Comparison of ENCODE assay signal across 24 cellular contexts in the genomic region with DNA sequence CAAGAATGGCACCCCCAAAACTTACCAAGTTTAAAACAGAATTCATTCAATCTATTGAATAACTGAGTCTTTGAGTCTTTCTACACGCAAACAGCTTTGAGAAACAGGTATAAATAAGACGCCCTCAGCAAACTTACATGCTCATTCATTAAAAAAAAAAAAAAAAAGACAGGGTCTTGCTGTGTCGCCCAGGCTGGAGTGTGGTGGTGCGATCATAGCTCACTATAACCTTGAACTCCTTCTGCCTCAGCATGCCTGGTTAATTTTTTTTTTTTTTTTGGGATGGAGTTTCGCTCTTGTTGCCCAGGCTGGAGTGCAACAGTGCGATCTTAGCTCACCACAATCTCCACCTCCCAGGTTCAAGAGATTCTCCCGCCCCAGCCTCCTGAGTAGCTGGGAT. TPM values are rescaled to one million over a fixed set of nuclear protein-coding genes. Genes with fewer than 3 reads are reported as not detected.
DNase-seq lines count a peak whose midpoint lies in the region; ATAC-seq, FAIRE-seq and TF ChIP-seq lines count a peak whose summit lies in the region.
"Had no signal": no experiment of that assay in that cellular context is flagged by ENCODE, and none has a peak within 500 bp of the region (broad histone marks: within the 10 kb centered on the region; RNA-seq: fewer than 3 reads in every experiment).

No MANE protein-coding gene starts in this region.

- FAIRE-seq in HepG2 (lab: Jason Lieb, UNC) = no peak
- FAIRE-seq: A549, D721Med, G401.6, GM12891, GM19239 had no signal

- H3K9me3 Mint-ChIP-seq in activated naive CD4-positive, alpha-beta T cell treated with anti-CD3 and anti-CD28 coated beads, Interleukin-2, amount 50 U/mL, for 24 hours = no peaks in the 10 kb centered on the region
- no peaks in the 10 kb centered on the region for H3K9me3 Mint-ChIP-seq in progenitor cell of endocrine pancreas (ENCODE audit: low read depth)
- H3K9me3 Mint-ChIP-seq: CD4-positive, alpha-beta T cell; CD8-positive, alpha-beta T cell had no signal

- POLR2A ChIA-PET in HepG2 (lab: Yijun Ruan, JAX) = interaction anchor here (1.1 to 1.4 kb wide), 2 partner anchors 10 to 82 kb away, joined by 3 read pairs; a partner anchor contains a TSS

- peaks cover 35% of the 10 kb centered on the region for H3K79me2 ChIP-seq in HepG2 (ENCODE audit: insufficient read depth, low read length)

- no peak overlapping the region for H2AFZ ChIP-seq in HepG2 (ENCODE audit: low read length)

- in situ Hi-C loops in HepG2 (cut with HindIII; ENCODE audit: extremely low pct_ligation_motif_present, low pct_unique_long_range_greater_than_20kb) = no loop called here

- BruUV-seq in HepG2 (replicated peaks; lab: Mats Ljungman, UMichigan) = no TSS peak

- H3K9me3 ChIP-seq in HepG2 (ENCODE audit: low read length) = no peaks in the 10 kb centered on the region
- H3K9me3 ChIP-seq in right lobe of liver = no peaks in the 10 kb centered on the region
- H3K9me3 ChIP-seq: A549; BLaER1 treated with 17β-estradiol and CSF1 and Interleukin-3, amounts not matched to agents 10 nM and 100 nM; Caco-2 had no signal

- no peaks in the 10 kb centered on the region for H3K27me3 Mint-ChIP-seq in activated naive CD4-positive, alpha-beta T cell treated with anti-CD3 and anti-CD28 coated beads, Interleukin-2, amount 50 U/mL, for 24 hours
- no peaks in the 10 kb centered on the region for H3K27me3 Mint-ChIP-seq in progenitor cell of endocrine pancreas
- H3K27me3 Mint-ChIP-seq: B cell; CD4-positive, alpha-beta T cell had no signal

- H3K4me1 ChIP-seq in HepG2 (ENCODE audit: insufficient read depth, low read length) (peaks cover 41% of the 10 kb centered on the region), right lobe of liver (peaks cover 0 to 39% (median 17%) of the 10 kb centered on the region in 4 donors)

- DNase-seq in activated CD8-positive, alpha-beta memory T cell treated with anti-CD3 and anti-CD28 coated beads, Interleukin-2, amount 50 U/mL, for 48 hours = peak; percentile 2
- DNase-seq in activated CD8-positive, alpha-beta memory T cell treated with anti-CD3 and anti-CD28 coated beads, Interleukin-2, amount 50 U/mL, for 4 hours = no peak
- no peak for DNase-seq in activated naive CD4-positive, alpha-beta T cell (lab: John Stamatoyannopoulos, UW)
- DNase-seq in HepG2 (ENCODE audit: low spot score) = no peak
- no peak for DNase-seq in right lobe of liver
- no peak for DNase-seq in progenitor cell of endocrine pancreas (ENCODE audit: low spot score, unreplicated experiment)
- DNase-seq: AML-193; Caco-2; Calu3; CD4-positive, alpha-beta T cell; CD8-positive, alpha-beta T cell; DMS79 treated with DMSO at 0.1 percent for 48 hours; GF-D8 had no signal

- intact Hi-C loops in HepG2 (cut with micrococcal nuclease; ENCODE audit: unreplicated experiment) (no loop called here), right lobe of liver (cut with DNase I) (no loop called here)

- CTCF ChIA-PET in HepG2 (lab: Yijun Ruan, JAX; ENCODE audit: low intra/inter-chr PET ratio, low total read pairs) = no interaction called here

- peak overlapping the region; percentile 41 for H3K27ac Mint-ChIP-seq in activated naive CD4-positive, alpha-beta T cell treated with anti-CD3 and anti-CD28 coated beads, Interleukin-2, amount 50 U/mL, for 24 hours
- peak overlapping the region; percentile 38 for H3K27ac Mint-ChIP-seq in progenitor cell of endocrine pancreas
- H3K27ac Mint-ChIP-seq: CD8-positive, alpha-beta T cell had no signal

- WGBS in HepG2 (ENCODE audit: low lambda C conversion rate) = 90% methylated on average over 7 of the region's 7 CpGs
- 91% methylated on average over 7 of the region's 7 CpGs for WGBS in right lobe of liver (ENCODE audit: insufficient coverage, low coverage, low lambda C conversion rate, missing lambda C conversion rate)

- no peak for TF ChIP-seq RAD21 in HepG2 (CRISPR knock-in tag; IDR thresholded peaks at IDR 0.05)

- H3K36me3 ChIP-seq in HepG2 (replicated peaks in 1 of 2; ENCODE audit: control insufficient read depth in 1 of 2, insufficient read depth in 2 of 2, low read length in 2 of 2) = peaks cover 0 to 5% of the 10 kb centered on the region in 2 experiments; a peak in 2 of 5 replicates
- peaks cover 0 to 5% (median 0%) of the 10 kb centered on the region in 4 donors for H3K36me3 ChIP-seq in right lobe of liver

- H3K27ac ChIP-seq in HepG2 (ENCODE audit: extremely low read length, insufficient read depth, low read length) (no peak overlapping the region), right lobe of liver (no peak overlapping the region)
- H3K27ac ChIP-seq: 22Rv1; A549; BLaER1 treated with 17β-estradiol and CSF1 and Interleukin-3, amounts not matched to agents 10 nM and 100 nM; C4-2B had no signal

- H3K4me3 ChIP-seq in HepG2 (replicated peaks in 1 of 3; ENCODE audit: insufficient read depth in 1 of 3, low read depth in 2 of 3, low read length in 3 of 3) = no peak overlapping the region
- no peak overlapping the region for H3K4me3 ChIP-seq in right lobe of liver
- H3K4me3 ChIP-seq: A549; BLaER1 treated with 17β-estradiol and CSF1 and Interleukin-3, amounts not matched to agents 10 nM and 100 nM had no signal

- no peak overlapping the region for H3K9ac ChIP-seq in HepG2 (ENCODE audit: insufficient read depth, low read depth, low read length)

- H3K27me3 ChIP-seq in HepG2 (ENCODE audit: control insufficient read depth in 1 of 2, insufficient read depth in 2 of 2, low read length in 2 of 2) = no peaks in the 10 kb centered on the region; a peak in 1 of 5 replicates
- H3K27me3 ChIP-seq in right lobe of liver = no peaks in the 10 kb centered on the region
- H3K27me3 ChIP-seq: BLaER1 treated with 17β-estradiol and CSF1 and Interleukin-3, amounts not matched to agents 10 nM and 100 nM had no signal

- H3K4me3 Mint-ChIP-seq in activated naive CD4-positive, alpha-beta T cell treated with anti-CD3 and anti-CD28 coated beads, Interleukin-2, amount 50 U/mL, for 24 hours = no peak overlapping the region
- H3K4me3 Mint-ChIP-seq in progenitor cell of endocrine pancreas (ENCODE audit: low read depth) = no peak overlapping the region
- H3K4me3 Mint-ChIP-seq: B cell; CD4-positive, alpha-beta T cell; CD8-positive, alpha-beta T cell had no signal

- peaks cover 58% of the 10 kb centered on the region for H3K4me1 Mint-ChIP-seq in activated naive CD4-positive, alpha-beta T cell treated with anti-CD3 and anti-CD28 coated beads, Interleukin-2, amount 50 U/mL, for 24 hours
- H3K4me1 Mint-ChIP-seq in progenitor cell of endocrine pancreas (ENCODE audit: low read depth) = peaks cover 23% of the 10 kb centered on the region

- no peak for TF ChIP-seq CTCF in HepG2 (CRISPR knock-in tag; IDR thresholded peaks at IDR 0.05)
- no peak for TF ChIP-seq CTCF in right lobe of liver (IDR thresholded peaks at IDR 0.05)
- no peak for TF ChIP-seq CTCF in progenitor cell of endocrine pancreas (IDR thresholded peaks at IDR 0.05; ENCODE audit: unreplicated experiment)

- ATAC-seq in HepG2 (no peak), right lobe of liver (no peak), HG03469 (IDR thresholded peaks at IDR 0.05; ENCODE audit: unreplicated experiment) (no peak)
- ATAC-seq: A549; CD8-positive, alpha-beta T cell had no signal

- TF ChIP-seq POLR2A in HepG2 (IDR thresholded peaks at IDR 0.05; ENCODE audit: insufficient read depth in 1 of 2, low read depth in 2 of 2, low read length in 2 of 2) (no peak), right lobe of liver (IDR thresholded peaks at IDR 0.05) (no peak)

- H4K20me1 ChIP-seq in HepG2 (ENCODE audit: insufficient read depth, low read length) = no peaks in the 10 kb centered on the region

- peaks cover 13% of the 10 kb centered on the region for H3K36me3 Mint-ChIP-seq in activated naive CD4-positive, alpha-beta T cell treated with anti-CD3 and anti-CD28 coated beads, Interleukin-2, amount 50 U/mL, for 24 hours
- H3K36me3 Mint-ChIP-seq in progenitor cell of endocrine pancreas (ENCODE audit: insufficient read depth) = peaks cover 20% of the 10 kb centered on the region

- no peak overlapping the region for H3K4me2 ChIP-seq in HepG2 (ENCODE audit: low read depth, low read length)
- H3K4me2 ChIP-seq: A549; BLaER1 treated with 17β-estradiol and CSF1 and Interleukin-3, amounts not matched to agents 10 nM and 100 nM had no signal

- TF ChIP-seq EP300 in HepG2 (IDR thresholded peaks at IDR 0.05; ENCODE audit: low read depth in 2 of 2, low read length in 2 of 2) = no peak
- TF ChIP-seq EP300 in HepG2 (CRISPR knock-in tag; IDR thresholded peaks at IDR 0.05; ENCODE audit: borderline replicate concordance) = no peak

RNA-seq across cellular contexts. Expression of a gene that starts 6.1 kb away (rescaled TPM):
- total RNA-seq in HepG2 (2016; rRNA removed; fragmentation: Illumina TruSeq; extraction: Trizol) (16.5 and 36.4 TPM in 2 replicates), right lobe of liver (10 to 100 TPM; 11.2 to 22.8 (median 17.0) TPM), progenitor cell of endocrine pancreas (77.6 and 87.2 TPM in 2 replicates)
- total RNA-seq in HepG2 (2016; cell fraction: cytosol; rRNA removed; fragmentation: Illumina TruSeq; extraction: Trizol; ENCODE audit: low read depth) = 14.4 and 17.4 TPM in 2 replicates
- total RNA-seq in HepG2 (2016; cell fraction: insoluble cytoplasmic fraction; rRNA removed; fragmentation: Illumina TruSeq; extraction: Trizol) = 16.0 and 31.1 TPM in 2 replicates
- 8.9 and 11.9 TPM in 2 replicates for total RNA-seq in HepG2 (2016; cell fraction: membrane; rRNA removed; fragmentation: Illumina TruSeq; extraction: Trizol)
- 14.1 and 14.4 TPM in 2 replicates for total RNA-seq in HepG2 (2016; cell fraction: nucleus; rRNA removed; fragmentation: Illumina TruSeq; extraction: Trizol)
- 6.5 and 6.6 TPM in 2 replicates for polyA plus RNA-seq in HepG2 (2011; rRNA removed)
- 4.1 and 5.1 TPM in 2 replicates for polyA plus RNA-seq in HepG2 (2011; cell fraction: cytosol; rRNA removed)
- 9.2 and 10.6 TPM in 2 replicates for polyA plus RNA-seq in HepG2 (2011; cell fraction: nucleus; rRNA removed)
- 6.4 and 6.7 TPM in 2 replicates for polyA plus RNA-seq in HepG2 (2012)
- 0.40 and 0.53 TPM in 2 replicates for polyA plus RNA-seq in HepG2 (2016; cell fraction: cytosol; fragmentation: Illumina TruSeq; extraction: Trizol; ENCODE audit: low read depth)
- polyA plus RNA-seq in HepG2 (2016; cell fraction: insoluble cytoplasmic fraction; fragmentation: Illumina TruSeq; extraction: Trizol; ENCODE audit: low read depth) = 11.8 TPM in 2 replicates
- 1.5 and 1.7 TPM in 2 replicates for polyA plus RNA-seq in HepG2 (2016; cell fraction: membrane; fragmentation: Illumina TruSeq; extraction: Trizol; ENCODE audit: low read depth)
- polyA plus RNA-seq in HepG2 (2016; cell fraction: nucleus; fragmentation: Illumina TruSeq; extraction: Trizol; ENCODE audit: insufficient read depth, low read depth) = 13.9 and 15.8 TPM in 2 replicates
- polyA minus RNA-seq in HepG2 (2011; rRNA and poly(A)+ RNA removed; ENCODE audit: low replicate concordance) = 59.8 and 84.2 TPM in 2 replicates
- 20.2 and 21.5 TPM in 2 replicates for polyA minus RNA-seq in HepG2 (2011; cell fraction: cytosol; rRNA and poly(A)+ RNA removed)
- 31.7 and 33.8 TPM in 2 replicates for polyA minus RNA-seq in HepG2 (2011; cell fraction: nucleus; rRNA and poly(A)+ RNA removed)

RNA-seq across cellular contexts. Expression of a gene that starts 9.9 kb away (rescaled TPM):
- total RNA-seq in HepG2 (2016; rRNA removed; fragmentation: Illumina TruSeq; extraction: Trizol) (8.7 and 12.4 TPM in 2 replicates), right lobe of liver (10 to 100 TPM in 5 of 6 experiments, 1 to 10 TPM in 1; 9.1 to 22.9 (median 14.6) TPM), progenitor cell of endocrine pancreas (33.0 and 39.8 TPM in 2 replicates)
- 6.0 and 7.2 TPM in 2 replicates for total RNA-seq in HepG2 (2016; cell fraction: cytosol; rRNA removed; fragmentation: Illumina TruSeq; extraction: Trizol; ENCODE audit: low read depth)
- 7.8 and 10.7 TPM in 2 replicates for total RNA-seq in HepG2 (2016; cell fraction: insoluble cytoplasmic fraction; rRNA removed; fragmentation: Illumina TruSeq; extraction: Trizol)
- total RNA-seq in HepG2 (2016; cell fraction: membrane; rRNA removed; fragmentation: Illumina TruSeq; extraction: Trizol) = 6.7 and 6.8 TPM in 2 replicates
- 19.6 and 19.8 TPM in 2 replicates for total RNA-seq in HepG2 (2016; cell fraction: nucleus; rRNA removed; fragmentation: Illumina TruSeq; extraction: Trizol)
- polyA plus RNA-seq in HepG2 (2011; rRNA removed) = 9.8 and 10.7 TPM in 2 replicates
- polyA plus RNA-seq in HepG2 (2011; cell fraction: cytosol; rRNA removed) = 5.6 and 6.5 TPM in 2 replicates
- 23.0 and 23.2 TPM in 2 replicates for polyA plus RNA-seq in HepG2 (2011; cell fraction: nucleus; rRNA removed)
- polyA plus RNA-seq in HepG2 (2012) = 7.5 and 9.1 TPM in 2 replicates
- 2.1 and 4.0 TPM in 2 replicates for polyA plus RNA-seq in HepG2 (2016; cell fraction: cytosol; fragmentation: Illumina TruSeq; extraction: Trizol; ENCODE audit: low read depth)
- polyA plus RNA-seq in HepG2 (2016; cell fraction: insoluble cytoplasmic fraction; fragmentation: Illumina TruSeq; extraction: Trizol; ENCODE audit: low read depth) = 7.4 and 9.1 TPM in 2 replicates
- 3.4 and 4.2 TPM in 2 replicates for polyA plus RNA-seq in HepG2 (2016; cell fraction: membrane; fragmentation: Illumina TruSeq; extraction: Trizol; ENCODE audit: low read depth)
- 19.0 and 28.3 TPM in 2 replicates for polyA plus RNA-seq in HepG2 (2016; cell fraction: nucleus; fragmentation: Illumina TruSeq; extraction: Trizol; ENCODE audit: insufficient read depth, low read depth)
- polyA minus RNA-seq in HepG2 (2011; rRNA and poly(A)+ RNA removed; ENCODE audit: low replicate concordance) = 22.4 and 32.6 TPM in 2 replicates
- polyA minus RNA-seq in HepG2 (2011; cell fraction: cytosol; rRNA and poly(A)+ RNA removed) = 5.2 and 8.8 TPM in 2 replicates
- 37.6 and 39.9 TPM in 2 replicates for polyA minus RNA-seq in HepG2 (2011; cell fraction: nucleus; rRNA and poly(A)+ RNA removed)
